In the genomic region with DNA sequence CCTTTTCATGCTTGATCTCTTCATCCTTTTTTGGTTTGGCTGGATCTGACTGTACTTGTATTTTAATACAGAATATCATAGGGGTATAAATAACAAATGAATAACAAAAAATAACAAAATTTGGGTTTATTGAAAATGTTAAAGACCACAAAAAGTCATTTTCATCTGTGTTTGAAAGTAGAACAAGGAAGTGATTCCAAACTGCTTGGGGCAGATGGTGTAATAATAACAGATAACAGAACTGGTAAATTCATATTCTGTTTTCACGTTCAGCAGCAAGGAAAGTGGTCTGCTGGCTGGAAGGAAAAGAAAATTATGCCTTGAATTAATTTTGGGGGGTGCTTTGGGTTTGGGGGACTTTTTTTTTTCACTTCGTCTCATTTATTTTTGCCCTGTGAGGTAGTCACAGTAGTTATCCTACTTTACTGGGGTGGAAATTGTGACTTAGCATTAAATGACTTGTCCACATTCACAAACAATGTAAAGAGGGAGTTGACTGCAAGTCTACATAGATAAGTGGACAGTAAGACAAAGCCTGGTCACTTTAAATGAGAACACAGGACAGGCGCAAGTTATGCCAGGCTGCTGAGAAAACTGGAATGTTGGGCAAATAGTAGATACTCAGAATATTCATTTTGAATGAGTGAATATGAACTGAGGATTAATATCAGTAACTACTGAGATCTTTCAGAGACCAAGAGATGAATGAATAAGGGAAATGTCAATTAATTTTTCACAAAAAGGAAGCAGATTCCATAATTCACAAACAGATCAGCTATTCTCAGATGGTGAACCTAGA, we compare ENCODE assay signal across 12 cellular contexts.
DNase-seq lines count a peak whose midpoint lies in the region; ATAC-seq, FAIRE-seq and TF ChIP-seq lines count a peak whose summit lies in the region.
"Had no signal": no experiment of that assay in that cellular context is flagged by ENCODE, and none has a peak within 500 bp of the region (broad histone marks: within the 10 kb centered on the region; RNA-seq: fewer than 3 reads in every experiment).

No MANE protein-coding gene starts in this region.

- POLR2A ChIA-PET in HCT116 (lab: Charles Lee): no interaction called here

- H3K4me1 Mint-ChIP-seq in dendritic cell treated with granulocyte-macrophage colony-stimulating factor and Interleukin-4, amounts not matched to agents 40 ng/mL and 50 ng/mL, for 4 days (ENCODE audit: low read depth): peaks cover 30% of the 10 kb centered on the region

- H3K27ac ChIP-seq in HCT116 (ENCODE audit: low read depth, low read length): no peak overlapping the region

- H3K9me3 ChIP-seq in HCT116 (ENCODE audit: control insufficient read depth in 1 of 2, insufficient read depth in 1 of 2, low read depth in 1 of 2, low read length in 2 of 2): no peaks in the 10 kb centered on the region

- peak overlapping the region in 1 of 2 experiments; percentile 23; a peak in 1 of 4 replicates for H3K4me3 ChIP-seq in HCT116 (replicated peaks in 1 of 2; ENCODE audit: low read depth in 1 of 2, low read length in 2 of 2)

- H3K36me3 Mint-ChIP-seq in dendritic cell treated with granulocyte-macrophage colony-stimulating factor and Interleukin-4, amounts not matched to agents 40 ng/mL and 50 ng/mL, for 4 days (ENCODE audit: low read depth): no peaks in the 10 kb centered on the region

- H3K27ac Mint-ChIP-seq in dendritic cell treated with granulocyte-macrophage colony-stimulating factor and Interleukin-4, amounts not matched to agents 40 ng/mL and 50 ng/mL, for 4 days: peak overlapping the region; percentile 48

- in situ Hi-C loops in KBM-7 (cut with MboI; ENCODE audit: low pct_unique_long_range_greater_than_20kb, low sequenced_read_pairs): no loop called here

- RAD21 ChIA-PET in HCT116 (lab: Charles Lee; ENCODE audit: low non-redundant PET in 1 of 2, low total read pairs in 2 of 2, uncharacterized antibody in 2 of 2, unreplicated experiment in 2 of 2): no interaction called here

- intact Hi-C loops in HCT116 (cut with micrococcal nuclease): no loop called here
- intact Hi-C loops in dendritic cell treated with granulocyte-macrophage colony-stimulating factor and Interleukin-4, amounts not matched to agents 40 ng/mL and 50 ng/mL, for 4 days (cut with micrococcal nuclease): no loop called here

- CTCF ChIA-PET in HCT116 (lab: Charles Lee): no interaction called here

- no peaks in the 10 kb centered on the region for H3K9me2 ChIP-seq in HCT116 (ENCODE audit: insufficient read depth)

- H3K9me3 Mint-ChIP-seq in dendritic cell treated with granulocyte-macrophage colony-stimulating factor and Interleukin-4, amounts not matched to agents 40 ng/mL and 50 ng/mL, for 4 days: no peaks in the 10 kb centered on the region
- H3K9me3 Mint-ChIP-seq: activated T-helper 17 cell treated with anti-CD3 and anti-CD28 coated beads, Interleukin-2, amount 50 U/mL, for 72 hours had no signal

- no peak for DNase-seq in HCT116 (ENCODE audit: low read depth, low spot score)
- peak; percentile 67 for DNase-seq in OCI-M1 (lab: John Stamatoyannopoulos, UW)
- DNase-seq in urothelium cell line (ENCODE audit: low spot score): peak; percentile 35
- DNase-seq in KBM-7: no peak
- DNase-seq: activated CD4-positive, alpha-beta T cell treated with anti-CD3 and anti-CD28 coated beads for 48 hours; MM.1S; NCI-H446 treated with DMSO at 0.1 percent for 48 hours had no signal

- TF ChIP-seq CTCF in HCT116 (IDR thresholded peaks at IDR 0.05 in 2 of 3, conservative IDR thresholded peaks at IDR 0.05 in 1 of 3; ENCODE audit: borderline replicate concordance in 1 of 3, insufficient read depth in 1 of 3, low read depth in 2 of 3, low read length in 2 of 3): no peak

- ATAC-seq in HCT116 (peak; percentile 51), HG03139 (IDR thresholded peaks at IDR 0.05; ENCODE audit: unreplicated experiment) (no peak), HG03045 (IDR thresholded peaks at IDR 0.05; ENCODE audit: unreplicated experiment) (no peak)
- ATAC-seq: activated T-helper 17 cell treated with anti-CD3 and anti-CD28 coated beads, Interleukin-2, amount 50 U/mL, for 72 hours had no signal

- peaks cover 16 to 33% of the 10 kb centered on the region in 2 experiments for H3K4me1 ChIP-seq in HCT116 (ENCODE audit: control insufficient read depth in 1 of 2, insufficient read depth in 2 of 2, low read length in 2 of 2)

- TF ChIP-seq RAD21 in HCT116 (IDR thresholded peaks at IDR 0.05; ENCODE audit: low read depth): no peak

- no peak for FAIRE-seq in urothelium cell line (lab: Jason Lieb, UNC)
- FAIRE-seq: D721Med had no signal

- TF ChIP-seq POLR2A in HCT116 (IDR thresholded peaks at IDR 0.05; ENCODE audit: borderline replicate concordance, extremely low read depth, insufficient read depth, insufficient read length): no peak

- no peaks in the 10 kb centered on the region for H3K27me3 ChIP-seq in HCT116 (ENCODE audit: insufficient read depth, low read length)

- no peaks in the 10 kb centered on the region for H3K27me3 Mint-ChIP-seq in dendritic cell treated with granulocyte-macrophage colony-stimulating factor and Interleukin-4, amounts not matched to agents 40 ng/mL and 50 ng/mL, for 4 days
- H3K27me3 Mint-ChIP-seq: activated T-helper 17 cell treated with anti-CD3 and anti-CD28 coated beads, Interleukin-2, amount 50 U/mL, for 72 hours had no signal

- H3K36me3 ChIP-seq in HCT116 (ENCODE audit: control insufficient read depth in 1 of 2, insufficient read depth in 2 of 2, low read length in 2 of 2): no peaks in the 10 kb centered on the region

- peak overlapping the region; percentile 89 for H2AFZ ChIP-seq in HCT116 (ENCODE audit: low read depth, low read length, poor library complexity, severe bottlenecking)

- H4K20me1 ChIP-seq in HCT116 (ENCODE audit: insufficient read depth): no peaks in the 10 kb centered on the region

- no peaks in the 10 kb centered on the region for H3K79me2 ChIP-seq in HCT116 (ENCODE audit: insufficient read depth, low read length)

- BruUV-seq in HCT116 (replicated peaks; lab: Mats Ljungman, UMichigan): no TSS peak

- 0 out of 2 replicates have a peak overlapping the region, but pooled peaks have one; percentile 13 for H3K9ac ChIP-seq in HCT116 (ENCODE audit: low read length)

- peak overlapping the region; percentile 68 for H3K4me2 ChIP-seq in HCT116 (ENCODE audit: low read length)

- no peak overlapping the region for H3K4me3 Mint-ChIP-seq in dendritic cell treated with granulocyte-macrophage colony-stimulating factor and Interleukin-4, amounts not matched to agents 40 ng/mL and 50 ng/mL, for 4 days
- H3K4me3 Mint-ChIP-seq: activated T-helper 17 cell treated with anti-CD3 and anti-CD28 coated beads, Interleukin-2, amount 50 U/mL, for 72 hours had no signal

TF ChIP-seq in HCT116, 20 proteins besides CTCF, POLR2A, EP300 and RAD21:
- TF ChIP-seq YY1 (IDR thresholded peaks at IDR 0.05; ENCODE audit: extremely low read depth, insufficient replicate concordance, low read depth, low read length): no peak
- TF ChIP-seq ZFX (IDR thresholded peaks at IDR 0.05): no peak
- no peak for TF ChIP-seq SIN3A (IDR thresholded peaks at IDR 0.05; ENCODE audit: low read depth)
- TF ChIP-seq FOSL1 (IDR thresholded peaks at IDR 0.05; ENCODE audit: low read depth): no peak
- TF ChIP-seq, protein P1, sequence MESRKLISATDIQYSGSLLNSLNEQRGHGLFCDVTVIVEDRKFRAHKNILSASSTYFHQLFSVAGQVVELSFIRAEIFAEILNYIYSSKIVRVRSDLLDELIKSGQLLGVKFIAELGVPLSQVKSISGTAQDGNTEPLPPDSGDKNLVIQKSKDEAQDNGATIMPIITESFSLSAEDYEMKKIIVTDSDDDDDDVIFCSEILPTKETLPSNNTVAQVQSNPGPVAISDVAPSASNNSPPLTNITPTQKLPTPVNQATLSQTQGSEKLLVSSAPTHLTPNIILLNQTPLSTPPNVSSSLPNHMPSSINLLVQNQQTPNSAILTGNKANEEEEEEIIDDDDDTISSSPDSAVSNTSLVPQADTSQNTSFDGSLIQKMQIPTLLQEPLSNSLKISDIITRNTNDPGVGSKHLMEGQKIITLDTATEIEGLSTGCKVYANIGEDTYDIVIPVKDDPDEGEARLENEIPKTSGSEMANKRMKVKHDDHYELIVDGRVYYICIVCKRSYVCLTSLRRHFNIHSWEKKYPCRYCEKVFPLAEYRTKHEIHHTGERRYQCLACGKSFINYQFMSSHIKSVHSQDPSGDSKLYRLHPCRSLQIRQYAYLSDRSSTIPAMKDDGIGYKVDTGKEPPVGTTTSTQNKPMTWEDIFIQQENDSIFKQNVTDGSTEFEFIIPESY (IDR thresholded peaks at IDR 0.05; ENCODE audit: extremely low read depth, insufficient replicate concordance, low read length): no peak
- TF ChIP-seq CEBPB (IDR thresholded peaks at IDR 0.05; ENCODE audit: low read depth): no peak
- no peak for TF ChIP-seq EZH2phosphoT487 (IDR thresholded peaks at IDR 0.05; ENCODE audit: borderline replicate concordance)
- no peak for TF ChIP-seq TCF7L2 (IDR thresholded peaks at IDR 0.05; ENCODE audit: borderline replicate concordance, extremely low read depth, insufficient read depth, insufficient read length)

Comparison
In these comparisons a context has a peak if more than half of its experiments do, and no peak if none do; other contexts are left out.
1. DNase-seq: peak in OCI-M1 (single experiment) and urothelium cell line (single experiment); none in HCT116 (single experiment) and KBM-7 (single experiment).